ENCODE assay signal across 24 cellular contexts in genomic region chr1:179745131-179745611, GRCh38. TPM values are rescaled to one million over a fixed set of nuclear protein-coding genes. Genes with fewer than 3 reads are reported as not detected.
A peak's percentile ranks its signal among the peaks of the same experiment; 100 is the strongest.
DNase-seq lines count a peak whose midpoint lies in the region; ATAC-seq and TF ChIP-seq lines count a peak whose summit lies in the region.
"Had no signal": no experiment of that assay in that cellular context is flagged by ENCODE, and none has a peak within 500 bp of the region (broad histone marks: within the 10 kb centered on the region; RNA-seq: fewer than 3 reads in every experiment).

No MANE protein-coding gene starts in this region.

- WGBS in endodermal cell (ENCODE audit: insufficient coverage in 1 of 2, insufficient read length in 1 of 2), 2 experiments: 79 to 84% methylated on average over 6 to 8 of the region's 8 CpGs
- 66% methylated on average over 8 of the region's 8 CpGs for WGBS in smooth muscle cell (ENCODE audit: low lambda C conversion rate)

- H3K9ac ChIP-seq in endodermal cell (ENCODE audit: extremely low read depth, low read length, poor library complexity, severe bottlenecking) (no peak overlapping the region), smooth muscle cell (ENCODE audit: low read depth) (no peak overlapping the region)
- H3K9ac ChIP-seq: BLaER1 had no signal

- DNase-seq in SK-N-DZ (ENCODE audit: low spot score): peak; percentile 69
- DNase-seq in endodermal cell: peak; percentile 56
- peak; percentile 16 for DNase-seq in left kidney (ENCODE audit: low read depth, low spot score)
- DNase-seq in smooth muscle cell (lab: John Stamatoyannopoulos, UW; ENCODE audit: unreplicated experiment): no peak
- no peak for DNase-seq in NCI-H2171 treated with DMSO at 0.1 percent for 48 hours (lab: John Stamatoyannopoulos, UW)
- no peak for DNase-seq in breast epithelium (ENCODE audit: low spot score in 2 of 2)
- no peak for DNase-seq in NCI-H187 (lab: John Stamatoyannopoulos, UW)
- DNase-seq: CD4-positive, alpha-beta T cell; COR-L47; DMS79 treated with DMSO at 0.1 percent for 48 hours; HCEC 1CT; KG1; NCI-H1105; NCI-H146; NCI-H2029 treated with DMSO at 0.1 percent for 48 hours; NCI-H345; NCI-H524; NCI-H82 had no signal

- H3K36me3 ChIP-seq in endodermal cell (ENCODE audit: control insufficient read depth, insufficient read depth, low read length) (no peaks in the 10 kb centered on the region), smooth muscle cell (ENCODE audit: low read depth) (no peaks in the 10 kb centered on the region), breast epithelium (no peaks in the 10 kb centered on the region)
- H3K36me3 ChIP-seq: BLaER1, SJSA1 had no signal

- no peaks in the 10 kb centered on the region for H4K20me1 ChIP-seq in smooth muscle cell (ENCODE audit: low read depth)
- H4K20me1 ChIP-seq: BLaER1 had no signal

- H3K27me3 ChIP-seq in endodermal cell (ENCODE audit: control insufficient read depth, insufficient read depth, low read length, poor library complexity, severe bottlenecking) (peaks cover 90% of the 10 kb centered on the region), smooth muscle cell (ENCODE audit: low read depth) (peaks cover 94% of the 10 kb centered on the region), breast epithelium (peaks cover 4 to 55% of the 10 kb centered on the region in 2 donors)
- H3K27me3 ChIP-seq: BLaER1 had no signal

- peaks cover 83% of the 10 kb centered on the region for H3K27me3 Mint-ChIP-seq in endodermal cell (ENCODE audit: insufficient read depth)

- H3K4me1 ChIP-seq in endodermal cell (ENCODE audit: control insufficient read depth, insufficient read depth, low read length) (no peaks in the 10 kb centered on the region), smooth muscle cell (ENCODE audit: low read depth) (peaks cover 19% of the 10 kb centered on the region), breast epithelium (peaks cover 0 to 4% of the 10 kb centered on the region in 2 donors)
- H3K4me1 ChIP-seq: BLaER1 had no signal

- H3K4me3 ChIP-seq in endodermal cell (ENCODE audit: low read length) (no peak overlapping the region), smooth muscle cell (no peak overlapping the region), breast epithelium (no peak overlapping the region)
- H3K4me3 ChIP-seq: BLaER1, GM12878, SJSA1 had no signal

- TF ChIP-seq CTCF in endodermal cell (conservative IDR thresholded peaks at IDR 0.05) (no peak), smooth muscle cell (IDR thresholded peaks at IDR 0.05; ENCODE audit: borderline replicate concordance, insufficient read depth, poor library complexity, severe bottlenecking) (no peak), breast epithelium (IDR thresholded peaks at IDR 0.05) (no peak)

- no peaks in the 10 kb centered on the region for H3K4me1 Mint-ChIP-seq in endodermal cell

- no peaks in the 10 kb centered on the region for H3K9me3 Mint-ChIP-seq in endodermal cell
- H3K9me3 Mint-ChIP-seq: CD4-positive, alpha-beta T cell had no signal

- intact Hi-C loops in breast epithelium (cut with DNase I; ENCODE audit: low total_unique reads): no loop called here

- no peak overlapping the region for H3K4me3 Mint-ChIP-seq in endodermal cell
- H3K4me3 Mint-ChIP-seq: CD4-positive, alpha-beta T cell had no signal

- ATAC-seq in HG03025 (IDR thresholded peaks at IDR 0.05; ENCODE audit: low FRiP score, unreplicated experiment): no peak
- ATAC-seq: GM12878, Right ventricle myocardium inferior had no signal

- no peaks in the 10 kb centered on the region for H3K79me2 ChIP-seq in smooth muscle cell (ENCODE audit: low read depth)

- H3K27ac Mint-ChIP-seq in endodermal cell: no peak overlapping the region
- H3K27ac Mint-ChIP-seq: CD4-positive, alpha-beta T cell had no signal

- H3F3A ChIP-seq in smooth muscle cell (ENCODE audit: low read depth): no peaks in the 10 kb centered on the region

- H3K36me3 Mint-ChIP-seq in endodermal cell (ENCODE audit: low read depth): no peaks in the 10 kb centered on the region

- H3K9me3 ChIP-seq in endodermal cell (ENCODE audit: control insufficient read depth, low read length) (peaks cover 5% of the 10 kb centered on the region), smooth muscle cell (replicated peaks; ENCODE audit: low read depth) (no peaks in the 10 kb centered on the region), breast epithelium (peaks cover 0 to 7% of the 10 kb centered on the region in 2 donors)
- H3K9me3 ChIP-seq: SJSA1 had no signal

- peak overlapping the region; percentile 88 for H3K4me2 ChIP-seq in smooth muscle cell
- H3K4me2 ChIP-seq: BLaER1 had no signal

- TF ChIP-seq POLR2A in breast epithelium (IDR thresholded peaks at IDR 0.05): no peak

- no peak overlapping the region for H2AFZ ChIP-seq in smooth muscle cell (ENCODE audit: low read depth)

- H3K27ac ChIP-seq in endodermal cell (ENCODE audit: low read depth, low read length) (no peak overlapping the region), smooth muscle cell (ENCODE audit: low read depth) (no peak overlapping the region), breast epithelium (no peak overlapping the region)
- H3K27ac ChIP-seq: BLaER1, SJSA1 had no signal

RNA-seq across cellular contexts. Expression of gene FAM163A, which starts 2.1 kb away (rescaled TPM):
- 30.8 and 34.2 TPM in 2 replicates for polyA plus RNA-seq in SK-N-DZ (2014; cell fraction: cytosol; rRNA removed)
- polyA plus RNA-seq in SK-N-DZ (2014; cell fraction: nucleus; rRNA removed): 26.5 and 29.2 TPM in 2 replicates
- total RNA-seq in endodermal cell (not detected), smooth muscle cell (not detected in 2 replicates), breast epithelium (not detected)
- polyA plus RNA-seq in endodermal cell (2013, experiment 1 of 2): 0.61 TPM
- polyA plus RNA-seq in endodermal cell (2013, experiment 2 of 2): 0.50 TPM
- 0.44 TPM in 1 of 2 replicates, not detected in the other for polyA plus RNA-seq in smooth muscle cell
- total RNA-seq: GM12878, HT1080, SJSA1 had no signal
- polyA plus RNA-seq: GM12878 had no signal

Comparison
In these comparisons a context has a peak if more than half of its experiments do, and no peak if none do; other contexts are left out.
1. DNase-seq: peak in SK-N-DZ (single experiment), endodermal cell (single experiment) and left kidney (single experiment); none in smooth muscle cell (single experiment), NCI-H2171 treated with DMSO at 0.1 percent for 48 hours (single experiment), breast epithelium (0 of 2) and NCI-H187 (0 of 2).